ENCODE assay signal across 32 cellular contexts in genomic region chr3:114928989-114929620, GRCh38.
DNase-seq lines count a peak whose midpoint lies in the region; ATAC-seq, FAIRE-seq and TF ChIP-seq lines count a peak whose summit lies in the region.
"Had no signal": no experiment of that assay in that cellular context is flagged by ENCODE, and none has a peak within 500 bp of the region (broad histone marks: within the 10 kb centered on the region; RNA-seq: fewer than 3 reads in every experiment).

No MANE protein-coding gene starts in this region.

- H3K27ac Mint-ChIP-seq in WTC11 (no peak overlapping the region), mesothelial cell of epicardium (no peak overlapping the region)
- H3K27ac Mint-ChIP-seq: activated T-cell treated with anti-CD3 and anti-CD28 coated beads, Interleukin-2, amount 50 U/mL, for 72 hours; CD4-positive, alpha-beta memory T cell; nephron had no signal

- intact Hi-C loops in HepG2 (cut with micrococcal nuclease; ENCODE audit: unreplicated experiment): no loop called here
- intact Hi-C loops in right lobe of liver (cut with DNase I): no loop called here

- no peaks in the 10 kb centered on the region for H3K79me2 ChIP-seq in HepG2 (ENCODE audit: insufficient read depth, low read length)

- no peaks in the 10 kb centered on the region for H4K20me1 ChIP-seq in HepG2 (ENCODE audit: insufficient read depth, low read length)

- H3K36me3 Mint-ChIP-seq in WTC11 (no peaks in the 10 kb centered on the region), mesothelial cell of epicardium (peaks cover 11% of the 10 kb centered on the region)

- TF ChIP-seq CTCF in HepG2 (CRISPR knock-in tag; IDR thresholded peaks at IDR 0.05) (no peak), right lobe of liver (IDR thresholded peaks at IDR 0.05) (no peak), WTC11 (IDR thresholded peaks at IDR 0.05) (no peak), fibroblast of villous mesenchyme (IDR thresholded peaks at IDR 0.05; ENCODE audit: insufficient read depth, low read depth, low read length) (no peak), mesothelial cell of epicardium (IDR thresholded peaks at IDR 0.05; ENCODE audit: unreplicated experiment) (no peak)

- in situ Hi-C loops in HepG2 (cut with HindIII; ENCODE audit: extremely low pct_ligation_motif_present, low pct_unique_long_range_greater_than_20kb): no loop called here

- 0 out of 2 replicates have a peak, but pooled peaks cover 3% of the 10 kb centered on the region for H3K4me1 ChIP-seq in HepG2 (ENCODE audit: insufficient read depth, low read length)
- H3K4me1 ChIP-seq in right lobe of liver: no peaks in the 10 kb centered on the region
- H3K4me1 ChIP-seq: colonic mucosa, gastrocnemius medialis, Peyer's patch, spleen had no signal

- H3K36me3 ChIP-seq in HepG2 (replicated peaks in 1 of 2; ENCODE audit: control insufficient read depth in 1 of 2, insufficient read depth in 2 of 2, low read length in 2 of 2): no peaks in the 10 kb centered on the region
- no peaks in the 10 kb centered on the region for H3K36me3 ChIP-seq in right lobe of liver
- H3K36me3 ChIP-seq: brain microvascular endothelial cell, colonic mucosa, gastrocnemius medialis, ovary, Peyer's patch had no signal

- H3K9me3 Mint-ChIP-seq in WTC11 (peaks cover 7% of the 10 kb centered on the region; the same call in 1 of the 2 replicates), mesothelial cell of epicardium (peaks cover 14% of the 10 kb centered on the region)

- 16% methylated on average over 2 of the region's 2 CpGs for WGBS in HepG2 (ENCODE audit: low lambda C conversion rate)
- WGBS in right lobe of liver (ENCODE audit: insufficient coverage, low coverage, low lambda C conversion rate, missing lambda C conversion rate): 59% methylated on average over 2 of the region's 2 CpGs

- CTCF ChIA-PET in HepG2 (lab: Yijun Ruan, JAX; ENCODE audit: low intra/inter-chr PET ratio, low total read pairs) (no interaction called here), WTC11 (lab: Charles Lee) (no interaction called here)

- BruUV-seq in HepG2 (replicated peaks; lab: Mats Ljungman, UMichigan): no TSS peak

- no peak for FAIRE-seq in HepG2 (lab: Jason Lieb, UNC)

- ATAC-seq in HepG2: no peak
- ATAC-seq in right lobe of liver: no peak
- peak; percentile 65 for ATAC-seq in WTC11
- ATAC-seq: activated T-cell treated with anti-CD3 and anti-CD28 coated beads, Interleukin-2, amount 50 U/mL, for 72 hours; gastrocnemius medialis; mucosa of descending colon had no signal

- no peak overlapping the region for H2AFZ ChIP-seq in HepG2 (ENCODE audit: low read length)

- H3K4me1 Mint-ChIP-seq in WTC11 (peaks cover 6% of the 10 kb centered on the region), mesothelial cell of epicardium (no peaks in the 10 kb centered on the region)
- H3K4me1 Mint-ChIP-seq: nephron had no signal

- no peak overlapping the region for H3K4me3 ChIP-seq in HepG2 (replicated peaks in 1 of 3; ENCODE audit: insufficient read depth in 1 of 3, low read depth in 2 of 3, low read length in 3 of 3)
- no peak overlapping the region for H3K4me3 ChIP-seq in right lobe of liver
- H3K4me3 ChIP-seq in fibroblast of villous mesenchyme (ENCODE audit: low read depth, low read length): no peak overlapping the region
- H3K4me3 ChIP-seq: colonic mucosa, gastrocnemius medialis, mucosa of descending colon, ovary, Peyer's patch, spleen had no signal

- H3K27me3 Mint-ChIP-seq in WTC11 (ENCODE audit: low read depth) (no peaks in the 10 kb centered on the region), mesothelial cell of epicardium (ENCODE audit: low read depth) (no peaks in the 10 kb centered on the region)
- H3K27me3 Mint-ChIP-seq: CD4-positive, alpha-beta memory T cell had no signal

- POLR2A ChIA-PET in HepG2 (lab: Yijun Ruan, JAX): no interaction called here
- POLR2A ChIA-PET in WTC11 (lab: Charles Lee): no interaction called here

- H3K27me3 ChIP-seq in HepG2 (ENCODE audit: control insufficient read depth in 1 of 2, insufficient read depth in 2 of 2, low read length in 2 of 2): no peaks in the 10 kb centered on the region
- no peaks in the 10 kb centered on the region for H3K27me3 ChIP-seq in right lobe of liver
- H3K27me3 ChIP-seq: brain microvascular endothelial cell, colonic mucosa, gastrocnemius medialis, ovary, Peyer's patch, spleen had no signal

- H3K4me3 Mint-ChIP-seq in WTC11 (no peak overlapping the region), mesothelial cell of epicardium (no peak overlapping the region)
- H3K4me3 Mint-ChIP-seq: activated T-cell treated with anti-CD3 and anti-CD28 coated beads, Interleukin-2, amount 50 U/mL, for 72 hours; nephron had no signal

- H3K9me3 ChIP-seq in HepG2 (ENCODE audit: low read length) (no peaks in the 10 kb centered on the region), right lobe of liver (no peaks in the 10 kb centered on the region)
- H3K9me3 ChIP-seq: colonic mucosa, gastrocnemius medialis, mucosa of descending colon, ovary, Peyer's patch, spleen had no signal

- no peak overlapping the region for H3K27ac ChIP-seq in HepG2 (ENCODE audit: extremely low read length, insufficient read depth, low read length)
- H3K27ac ChIP-seq in right lobe of liver: no peak overlapping the region
- H3K27ac ChIP-seq: brain microvascular endothelial cell, colonic mucosa, gastrocnemius medialis, ovary, Peyer's patch, spleen had no signal

- no peak for TF ChIP-seq RAD21 in HepG2 (CRISPR knock-in tag; IDR thresholded peaks at IDR 0.05)

- TF ChIP-seq EP300 in HepG2 (IDR thresholded peaks at IDR 0.05; ENCODE audit: low read depth in 2 of 2, low read length in 2 of 2) (no peak), HepG2 (CRISPR knock-in tag; IDR thresholded peaks at IDR 0.05; ENCODE audit: borderline replicate concordance) (no peak)

- DNase-seq in HepG2 (ENCODE audit: low spot score) (no peak), right lobe of liver (no peak), WTC11 (ENCODE audit: low spot score) (no peak), fibroblast of villous mesenchyme (ENCODE audit: low read depth) (peak; percentile 6), smooth muscle cell of the brain vasculature (ENCODE audit: low read depth, low spot score) (peak; percentile 1), SKM-1 (lab: John Stamatoyannopoulos, UW; ENCODE audit: unreplicated experiment) (no peak), mesothelial cell of epicardium (ENCODE audit: low spot score in 2 of 2, unreplicated experiment in 2 of 2) (no peak), OCI-M1 (lab: John Stamatoyannopoulos, UW) (no peak)
- DNase-seq: activated CD4-positive, alpha-beta T cell treated with anti-CD3 and anti-CD28 coated beads, Interleukin-2, amount 50 U/mL, for 4 hours; activated CD4-positive, CD25-positive, alpha-beta regulatory T cell; activated naive CD4-positive, alpha-beta T cell; activated T-cell treated with anti-CD3 and anti-CD28 coated beads, Interleukin-2, amount 50 U/mL, for 72 hours; amniotic stem cell; brain microvascular endothelial cell; CD4-positive, alpha-beta memory T cell; colonic mucosa; DMS153; effector CD8-positive, alpha-beta T cell; gastrocnemius medialis; islet precursor cell; mucosa of descending colon; NCI-H1048; NCI-H1930; NCI-H526; ovary; Peyer's patch; retina; SIG-M5; spleen; SW 1271; trophoblast cell had no signal

- TF ChIP-seq POLR2A in HepG2 (IDR thresholded peaks at IDR 0.05; ENCODE audit: insufficient read depth in 1 of 2, low read depth in 2 of 2, low read length in 2 of 2) (no peak), right lobe of liver (IDR thresholded peaks at IDR 0.05) (no peak)

- H3K9ac ChIP-seq in HepG2 (ENCODE audit: insufficient read depth, low read depth, low read length): no peak overlapping the region

- H3K4me2 ChIP-seq in HepG2 (ENCODE audit: low read depth, low read length): no peak overlapping the region

TF ChIP-seq in HepG2, 621 proteins besides CTCF, POLR2A, EP300 and RAD21:
- TF ChIP-seq RCOR2 (CRISPR knock-in tag; IDR thresholded peaks at IDR 0.05) (no peak), ZNF704 (CRISPR knock-in tag; IDR thresholded peaks at IDR 0.05; ENCODE audit: borderline replicate concordance) (no peak), HMG20A (CRISPR knock-in tag; IDR thresholded peaks at IDR 0.05; ENCODE audit: borderline replicate concordance) (no peak), ZKSCAN5 (CRISPR knock-in tag; IDR thresholded peaks at IDR 0.05) (peak; percentile 42; the same call in 1 of the 2 replicates), SALL2 (CRISPR knock-in tag; IDR thresholded peaks at IDR 0.05) (no peak)

TF ChIP-seq in WTC11, 78 proteins besides CTCF, POLR2A, EP300 and RAD21:
- peak; percentile 16; the same call in 1 of the 2 replicates for TF ChIP-seq ZNF423 (CRISPR knock-in tag; IDR thresholded peaks at IDR 0.05)
- no peak for TF ChIP-seq NFE2L1 (CRISPR knock-in tag; IDR thresholded peaks at IDR 0.05)
- no peak for TF ChIP-seq ZNF396 (CRISPR knock-in tag; IDR thresholded peaks at IDR 0.05; ENCODE audit: borderline replicate concordance)

Comparison
In these comparisons a context has a peak if more than half of its experiments do, and no peak if none do; other contexts are left out.
1. DNase-seq: peak in fibroblast of villous mesenchyme (single experiment) and smooth muscle cell of the brain vasculature (single experiment); none in HepG2 (single experiment), right lobe of liver (0 of 3), WTC11 (single experiment), SKM-1 (single experiment), mesothelial cell of epicardium (0 of 2) and OCI-M1 (single experiment).